In genomic region chr7:158072889-158073730, GRCh38 we compare ENCODE assay signal across 21 cellular contexts.
"Had no signal": no experiment of that assay in that cellular context is flagged by ENCODE, and none has a peak within 500 bp of the region (broad histone marks: within the 10 kb centered on the region; RNA-seq: fewer than 3 reads in every experiment).

No MANE protein-coding gene starts in this region.

- H3K36me3 ChIP-seq: adrenal gland had no signal

- H3K4me3 ChIP-seq: adrenal gland, SK-N-MC had no signal

- ATAC-seq: activated T-cell treated with anti-CD3 and anti-CD28 coated beads, Interleukin-2, amount 50 U/mL, for 4 hours had no signal

- DNase-seq: activated B cell treated with CpG ODN at 0.5 μM for 24 hours; activated CD4-positive, alpha-beta memory T cell treated with anti-CD3 and anti-CD28 coated beads for 36 hours; activated CD4-positive, alpha-beta T cell treated with anti-CD3 and anti-CD28 coated beads, Interleukin-2, amount 10 ng/mL, durations not matched to agents 7 days and 5 days; activated CD8-positive, alpha-beta memory T cell treated with anti-CD3 and anti-CD28 coated beads for 24 hours; activated gamma-delta T cell treated with Interleukin-2 at 50 U/mL for 16 hours; activated naive CD4-positive, alpha-beta T cell treated with anti-CD3 and anti-CD28 coated beads, Interleukin-2, amount 50 U/mL, for 16 hours; activated naive CD8-positive, alpha-beta T cell treated with anti-CD3 and anti-CD28 coated beads, Interleukin-2, amount 10 ng/mL, durations not matched to agents 7 days and 5 days; activated T-cell treated with anti-CD3 and anti-CD28 coated beads, Interleukin-2, amount 50 U/mL, for 4 hours; adrenal gland; Karpas-422; MM.1S; NCI-H1105; NCI-H1436; NCI-H1694 treated with DMSO at 0.1 percent for 48 hours; NCI-H2029 treated with DMSO at 0.1 percent for 48 hours; NCI-H345; NCI-H510A; NCI-H526 treated with DMSO at 0.1 percent for 48 hours; NCI-H82; SW 1271 had no signal

- H3K27me3 ChIP-seq: adrenal gland had no signal

- H3K27ac ChIP-seq: adrenal gland, SK-N-MC had no signal

- H3K9me3 ChIP-seq: adrenal gland had no signal

- H3K4me1 ChIP-seq: adrenal gland had no signal
